ENCODE assay signal across 24 cellular contexts in genomic region chr2:184402381-184402780, GRCh38.
"Had no signal": no experiment of that assay in that cellular context is flagged by ENCODE, and none has a peak within 500 bp of the region (broad histone marks: within the 10 kb centered on the region; RNA-seq: fewer than 3 reads in every experiment).

No MANE protein-coding gene starts in this region.

- H3K27ac ChIP-seq: foreskin keratinocyte, left ventricle myocardium inferior, lower lobe of right lung, neural progenitor cell, ovary, tibial artery, upper lobe of right lung, vagina had no signal

- H3K4me2 ChIP-seq: neural progenitor cell, smooth muscle cell had no signal

- DNase-seq: effector memory CD8-positive, alpha-beta T cell; immature natural killer cell; kidney; left cardiac atrium; left ventricle myocardium inferior; lower lobe of right lung; natural killer cell; nucleus accumbens; ovary; right cardiac atrium; stimulated activated CD4-positive, alpha-beta T cell treated with anti-CD3 and anti-CD28 coated beads, Interleukin-4, amount 100 ng/mL, for 1 hour; stimulated activated CD8-positive, alpha-beta memory T cell treated with anti-CD3 and anti-CD28 coated beads, Interleukin-4, amount 100 ng/mL, for 48 hours; tibial artery; upper lobe of right lung had no signal

- H3K36me3 ChIP-seq: left ventricle myocardium inferior, lower lobe of right lung, neural progenitor cell, ovary, tibial artery, upper lobe of right lung, vagina had no signal

- ATAC-seq: effector memory CD8-positive, alpha-beta T cell; foreskin keratinocyte; left cardiac atrium; lower lobe of right lung; natural killer cell; right cardiac atrium; stimulated activated memory B cell treated with anti-CD40 and anti-IgM and Interleukin-4, amounts not matched to agents 10 μg/mL and 1 μg/mL and 100 μg/mL, for 72 hours; upper lobe of right lung had no signal

- H2AFZ ChIP-seq: neural progenitor cell had no signal

- H3K4me1 Mint-ChIP-seq: immature natural killer cell; memory B cell; mesothelial cell of epicardium; natural killer cell; stimulated activated memory B cell treated with anti-CD40 and anti-IgM and Interleukin-4, amounts not matched to agents 10 μg/mL and 1 μg/mL and 100 μg/mL, for 72 hours had no signal

- H3K27me3 ChIP-seq: foreskin keratinocyte, neural progenitor cell, ovary, tibial artery, upper lobe of right lung, vagina had no signal

- H3K27me3 Mint-ChIP-seq: dendritic cell treated with granulocyte-macrophage colony-stimulating factor and Interleukin-4, amounts not matched to agents 40 ng/mL and 50 ng/mL, for 4 days; effector memory CD8-positive, alpha-beta T cell; memory B cell; progenitor cell of endocrine pancreas; stimulated activated memory B cell treated with anti-CD40 and anti-IgM and Interleukin-4, amounts not matched to agents 10 μg/mL and 1 μg/mL and 100 μg/mL, for 72 hours; stimulated activated naive CD8-positive, alpha-beta T cell treated with anti-CD3 and anti-CD28 coated beads, Interleukin-15, Interleukin-2, amounts not matched to agents 100 ng/mL and 50 ng/mL, for 24 hours had no signal

- H3K9me3 Mint-ChIP-seq: memory B cell; stimulated activated memory B cell treated with anti-CD40 and anti-IgM and Interleukin-4, amounts not matched to agents 10 μg/mL and 1 μg/mL and 100 μg/mL, for 72 hours had no signal

- H3K36me3 Mint-ChIP-seq: memory B cell; stimulated activated memory B cell treated with anti-CD40 and anti-IgM and Interleukin-4, amounts not matched to agents 10 μg/mL and 1 μg/mL and 100 μg/mL, for 72 hours had no signal

- H3K9me3 ChIP-seq: lower lobe of right lung, ovary, upper lobe of right lung, vagina had no signal

- H3K4me3 ChIP-seq: left ventricle myocardium inferior, lower lobe of right lung, neural progenitor cell, ovary, smooth muscle cell, tibial artery, upper lobe of right lung, vagina had no signal

- H3K9ac ChIP-seq: neural progenitor cell had no signal

- H3K4me3 Mint-ChIP-seq: dendritic cell treated with granulocyte-macrophage colony-stimulating factor and Interleukin-4, amounts not matched to agents 40 ng/mL and 50 ng/mL, for 4 days; effector memory CD8-positive, alpha-beta T cell; immature natural killer cell; memory B cell; mesothelial cell of epicardium; natural killer cell; neural progenitor cell; stimulated activated memory B cell treated with anti-CD40 and anti-IgM and Interleukin-4, amounts not matched to agents 10 μg/mL and 1 μg/mL and 100 μg/mL, for 72 hours; stimulated activated naive CD8-positive, alpha-beta T cell treated with anti-CD3 and anti-CD28 coated beads, Interleukin-15, Interleukin-2, amounts not matched to agents 100 ng/mL and 50 ng/mL, for 24 hours had no signal

- H3K27ac Mint-ChIP-seq: dendritic cell treated with granulocyte-macrophage colony-stimulating factor and Interleukin-4, amounts not matched to agents 40 ng/mL and 50 ng/mL, for 4 days; effector memory CD8-positive, alpha-beta T cell; immature natural killer cell; memory B cell; mesothelial cell of epicardium; natural killer cell; neural progenitor cell; progenitor cell of endocrine pancreas; stimulated activated memory B cell treated with anti-CD40 and anti-IgM and Interleukin-4, amounts not matched to agents 10 μg/mL and 1 μg/mL and 100 μg/mL, for 72 hours; stimulated activated naive CD8-positive, alpha-beta T cell treated with anti-CD3 and anti-CD28 coated beads, Interleukin-15, Interleukin-2, amounts not matched to agents 100 ng/mL and 50 ng/mL, for 24 hours had no signal

- H3K4me1 ChIP-seq: foreskin keratinocyte, left ventricle myocardium inferior, lower lobe of right lung, neural progenitor cell, tibial artery, upper lobe of right lung, vagina had no signal
